In the genomic region with DNA sequence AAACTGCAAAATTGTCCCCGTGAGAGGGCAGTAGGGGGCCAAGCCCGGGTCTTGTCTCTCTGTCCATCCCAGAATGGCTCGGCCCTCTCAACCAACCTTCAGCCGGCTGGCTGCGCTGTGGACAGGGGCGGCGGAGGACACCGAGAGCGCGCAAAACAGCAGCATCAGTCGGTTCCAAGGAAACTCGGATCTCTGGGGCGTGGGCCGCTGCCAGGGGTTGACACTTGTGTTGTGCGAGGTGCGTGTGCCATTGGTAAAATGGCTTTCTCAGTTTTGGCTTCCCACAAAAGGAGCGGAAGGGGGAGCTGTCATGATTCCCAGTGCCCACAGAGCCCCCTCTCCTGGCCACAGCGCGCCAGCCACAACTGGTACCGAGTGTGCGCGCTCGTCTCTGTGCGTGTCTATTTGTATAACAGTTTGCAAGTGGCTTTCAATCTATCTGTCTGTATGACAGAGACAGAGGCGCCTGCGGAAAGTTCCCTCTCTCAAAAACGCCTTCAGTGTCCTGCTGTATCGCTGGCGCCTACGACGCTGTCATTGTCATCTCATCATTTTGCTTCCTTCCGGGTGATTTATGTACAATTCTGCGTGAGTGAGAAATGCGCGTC, we compare ENCODE assay signal across 8 cellular contexts. TPM values are rescaled to one million over a fixed set of nuclear protein-coding genes. Genes with fewer than 3 reads are reported as not detected.
DNase-seq lines count a peak whose midpoint lies in the region; ATAC-seq and TF ChIP-seq lines count a peak whose summit lies in the region.

No MANE protein-coding gene starts in this region.

- no peak overlapping the region for H3K27ac Mint-ChIP-seq in endothelial cell (ENCODE audit: unreplicated experiment)
- no peak overlapping the region for H3K27ac Mint-ChIP-seq in naive thymus-derived CD8-positive, alpha-beta T cell

- ATAC-seq in naive thymus-derived CD8-positive, alpha-beta T cell: no peak
- no peak for ATAC-seq in GM21447 (IDR thresholded peaks at IDR 0.05; ENCODE audit: unreplicated experiment)

- H3K4me1 Mint-ChIP-seq in endothelial cell (ENCODE audit: unreplicated experiment): peaks cover 24% of the 10 kb centered on the region
- H3K4me1 Mint-ChIP-seq in naive thymus-derived CD8-positive, alpha-beta T cell: peaks cover 15 to 37% (median 21%) of the 10 kb centered on the region in 4 donors

- H3K4me3 Mint-ChIP-seq in endothelial cell (ENCODE audit: unreplicated experiment): peak overlapping the region; percentile 81
- H3K4me3 Mint-ChIP-seq in naive thymus-derived CD8-positive, alpha-beta T cell: peak overlapping the region in 6 of 10 donors; percentile 8 to 70 (median 45)

- POLR2A ChIA-PET in naive thymus-derived CD8-positive, alpha-beta T cell (lab: Charles Lee): no interaction called here

- no peaks in the 10 kb centered on the region for H3K9me3 Mint-ChIP-seq in endothelial cell (ENCODE audit: unreplicated experiment)
- peaks cover 0 to 7% (median 0%) of the 10 kb centered on the region in 9 donors for H3K9me3 Mint-ChIP-seq in naive thymus-derived CD8-positive, alpha-beta T cell

- H3K36me3 Mint-ChIP-seq in endothelial cell (ENCODE audit: low read depth, unreplicated experiment): no peaks in the 10 kb centered on the region
- peaks cover 0 to 2% (median 0%) of the 10 kb centered on the region in 3 donors for H3K36me3 Mint-ChIP-seq in naive thymus-derived CD8-positive, alpha-beta T cell

- TF ChIP-seq CTCF in endothelial cell (IDR thresholded peaks at IDR 0.05; ENCODE audit: unreplicated experiment) (peak; percentile 46), GM20000 (IDR thresholded peaks at IDR 0.05; ENCODE audit: extremely low read depth, missing control alignments) (no peak)

- DNase-seq in DMS 273 (lab: John Stamatoyannopoulos, UW; ENCODE audit: unreplicated experiment): peak; percentile 34
- no peak for DNase-seq in DMS 273 treated with DMSO at 0.1 percent for 48 hours (lab: John Stamatoyannopoulos, UW)
- DNase-seq in SIG-M5 (lab: John Stamatoyannopoulos, UW): peak; percentile 16
- peak; percentile 70 for DNase-seq in endothelial cell (ENCODE audit: low spot score)
- no peak for DNase-seq in naive thymus-derived CD8-positive, alpha-beta T cell
- no peak for DNase-seq in GM20000 (ENCODE audit: low spot score)
- no peak for DNase-seq in cerebellar nuclear complex (lab: John Stamatoyannopoulos, UW)

- peaks cover 12% of the 10 kb centered on the region for H3K27me3 Mint-ChIP-seq in endothelial cell (ENCODE audit: unreplicated experiment)
- peaks cover 43 to 64% (median 49%) of the 10 kb centered on the region in 5 donors for H3K27me3 Mint-ChIP-seq in naive thymus-derived CD8-positive, alpha-beta T cell

RNA-seq across cellular contexts. Expression of a gene that starts 1.9 kb away (rescaled TPM):
- total RNA-seq in endothelial cell (ENCODE audit: unreplicated experiment): 8.0 TPM
- total RNA-seq in naive thymus-derived CD8-positive, alpha-beta T cell: not detected
- polyA plus RNA-seq in naive thymus-derived CD8-positive, alpha-beta T cell: not detected

Comparison
In these comparisons a context has a peak if more than half of its experiments do, and no peak if none do; other contexts are left out.
1. DNase-seq: peak in DMS 273 (single experiment), SIG-M5 (single experiment) and endothelial cell (single experiment); none in DMS 273 treated with DMSO at 0.1 percent for 48 hours (single experiment), naive thymus-derived CD8-positive, alpha-beta T cell (0 of 10), GM20000 (single experiment) and cerebellar nuclear complex (0 of 2).